ENCODE assay signal across 1 cellular context in the genomic region with DNA sequence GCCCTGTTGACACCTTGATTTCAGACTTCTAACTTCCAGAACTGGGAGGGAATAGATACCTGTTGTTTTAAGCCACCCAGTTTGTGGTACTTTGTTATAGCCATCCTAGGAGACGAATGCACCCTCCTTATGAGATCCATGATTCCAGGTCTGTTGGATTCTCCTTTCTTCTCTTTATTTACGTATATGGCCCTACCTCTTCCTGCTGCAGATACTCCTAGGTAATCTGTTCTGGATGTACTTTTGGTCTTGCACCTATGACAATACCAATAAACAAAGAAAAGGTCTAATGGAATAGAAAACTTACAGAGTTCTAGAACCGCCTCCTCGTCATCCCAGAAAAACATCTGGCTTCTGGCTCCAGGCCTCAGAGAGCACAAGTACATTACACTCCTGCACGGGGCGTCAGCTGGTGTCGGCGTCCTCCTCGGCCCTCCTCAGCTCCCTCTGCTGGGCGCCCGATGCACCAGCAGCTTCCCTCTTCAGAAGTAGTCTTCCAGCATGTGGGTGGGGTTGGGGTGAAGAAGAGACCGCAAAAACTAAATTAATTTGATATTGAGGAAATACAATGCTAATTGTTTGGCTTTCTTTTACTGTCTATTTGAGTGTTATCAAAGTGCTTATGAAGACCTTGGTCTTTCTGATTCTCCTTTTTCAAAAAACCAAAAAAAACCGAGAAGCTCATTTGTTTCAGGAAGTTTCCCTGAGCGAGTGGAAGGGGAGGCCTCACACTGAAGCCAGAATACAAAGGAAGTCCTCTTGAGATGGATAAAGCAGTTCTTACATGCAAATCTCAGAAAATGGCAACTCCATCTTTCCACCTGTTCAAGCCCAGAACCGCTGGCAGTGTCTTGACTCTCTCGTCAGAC.
TF ChIP-seq lines count a peak whose summit lies in the region.

No MANE protein-coding gene starts in this region.

TF ChIP-seq in HEK293, 187 proteins besides CTCF, POLR2A, EP300 and RAD21 (continued from another document):
- TF ChIP-seq PATZ1 (tag by site-specific recombination; IDR thresholded peaks at IDR 0.05): no peak
- TF ChIP-seq, protein P1, sequence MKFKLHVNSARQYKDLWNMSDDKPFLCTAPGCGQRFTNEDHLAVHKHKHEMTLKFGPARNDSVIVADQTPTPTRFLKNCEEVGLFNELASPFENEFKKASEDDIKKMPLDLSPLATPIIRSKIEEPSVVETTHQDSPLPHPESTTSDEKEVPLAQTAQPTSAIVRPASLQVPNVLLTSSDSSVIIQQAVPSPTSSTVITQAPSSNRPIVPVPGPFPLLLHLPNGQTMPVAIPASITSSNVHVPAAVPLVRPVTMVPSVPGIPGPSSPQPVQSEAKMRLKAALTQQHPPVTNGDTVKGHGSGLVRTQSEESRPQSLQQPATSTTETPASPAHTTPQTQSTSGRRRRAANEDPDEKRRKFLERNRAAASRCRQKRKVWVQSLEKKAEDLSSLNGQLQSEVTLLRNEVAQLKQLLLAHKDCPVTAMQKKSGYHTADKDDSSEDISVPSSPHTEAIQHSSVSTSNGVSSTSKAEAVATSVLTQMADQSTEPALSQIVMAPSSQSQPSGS (tag by site-specific recombination; IDR thresholded peaks at IDR 0.05; ENCODE audit: low read depth): no peak
TF ChIP-seq in HEK293: peak in this region for 15.
